Comparison of ENCODE assay signal across 22 cellular contexts in genomic region chr1:39679821-39680220, GRCh38.
DNase-seq lines count a peak whose midpoint lies in the region; ATAC-seq and TF ChIP-seq lines count a peak whose summit lies in the region.
"Had no signal": no experiment of that assay in that cellular context is flagged by ENCODE, and none has a peak within 500 bp of the region (broad histone marks: within the 10 kb centered on the region; RNA-seq: fewer than 3 reads in every experiment).

No MANE protein-coding gene starts in this region.

- H3K36me3 ChIP-seq in MM.1S (replicated peaks; ENCODE audit: insufficient read depth, low read length): no peaks in the 10 kb centered on the region
- H3K36me3 ChIP-seq: BLaER1 treated with 17β-estradiol and CSF1 and Interleukin-3, amounts not matched to agents 10 nM and 100 nM had no signal

- no peaks in the 10 kb centered on the region for H3K79me2 ChIP-seq in MM.1S (ENCODE audit: low read length)

- no peaks in the 10 kb centered on the region for H3K9me2 ChIP-seq in MM.1S (replicated peaks; ENCODE audit: insufficient read depth, low read length)

- no peak overlapping the region for H3K9ac ChIP-seq in MM.1S (ENCODE audit: low read length)
- H3K9ac ChIP-seq: BLaER1 treated with 17β-estradiol and CSF1 and Interleukin-3, amounts not matched to agents 10 nM and 100 nM had no signal

- ATAC-seq in GM18868 (IDR thresholded peaks at IDR 0.05; ENCODE audit: unreplicated experiment) (no peak), HG02588 (IDR thresholded peaks at IDR 0.05; ENCODE audit: unreplicated experiment) (no peak)

- H2AFZ ChIP-seq in MM.1S (ENCODE audit: low read length): 0 out of 2 replicates have a peak overlapping the region, but pooled peaks have one; percentile 32

- no peaks in the 10 kb centered on the region for H4K20me1 ChIP-seq in MM.1S (ENCODE audit: insufficient read depth, low read length)
- H4K20me1 ChIP-seq: BLaER1 treated with 17β-estradiol and CSF1 and Interleukin-3, amounts not matched to agents 10 nM and 100 nM had no signal

- TF ChIP-seq CTCF in MM.1S (IDR thresholded peaks at IDR 0.05; ENCODE audit: low read length) (no peak), epithelial cell of esophagus (IDR thresholded peaks at IDR 0.05; ENCODE audit: insufficient read depth, low read depth, low read length, missing control alignments) (no peak)

- H3K27ac ChIP-seq in MM.1S (ENCODE audit: low read length): peak overlapping the region; percentile 85; the same call in 1 of the 2 replicates
- H3K27ac ChIP-seq: A549; BLaER1 treated with 17β-estradiol and CSF1 and Interleukin-3, amounts not matched to agents 10 nM and 100 nM had no signal

- intact Hi-C loops in head of caudate nucleus (cut with DNase I): no loop called here

- H3K27me3 ChIP-seq in MM.1S (replicated peaks; ENCODE audit: insufficient read depth, low read length): no peaks in the 10 kb centered on the region
- H3K27me3 ChIP-seq: BLaER1 treated with 17β-estradiol and CSF1 and Interleukin-3, amounts not matched to agents 10 nM and 100 nM had no signal

- peaks cover 27% of the 10 kb centered on the region for H3K4me1 ChIP-seq in MM.1S (ENCODE audit: low read length)

- H3K4me3 ChIP-seq in MM.1S (ENCODE audit: low read length) (no peak overlapping the region), epithelial cell of esophagus (ENCODE audit: low read length) (no peak overlapping the region), skeletal muscle cell (ENCODE audit: low read depth, low read length) (no peak overlapping the region)
- H3K4me3 ChIP-seq: A549; BLaER1 treated with 17β-estradiol and CSF1 and Interleukin-3, amounts not matched to agents 10 nM and 100 nM had no signal

- no peak overlapping the region for H3K4me2 ChIP-seq in MM.1S (ENCODE audit: low read depth, low read length)
- H3K4me2 ChIP-seq: A549; BLaER1 treated with 17β-estradiol and CSF1 and Interleukin-3, amounts not matched to agents 10 nM and 100 nM had no signal

- no peaks in the 10 kb centered on the region for H3K9me3 ChIP-seq in MM.1S (replicated peaks; ENCODE audit: insufficient read depth, low read length)
- H3K9me3 ChIP-seq: A549; BLaER1 treated with 17β-estradiol and CSF1 and Interleukin-3, amounts not matched to agents 10 nM and 100 nM had no signal

- H3F3A ChIP-seq in MM.1S (ENCODE audit: insufficient read depth, low read length): peaks cover 23% of the 10 kb centered on the region

- DNase-seq in EL (peak; percentile 26), MM.1S (no peak), epithelial cell of esophagus (ENCODE audit: low read depth) (peak; percentile 43), skeletal muscle cell (ENCODE audit: low read depth) (peak; percentile 12), head of caudate nucleus (no peak)
- DNase-seq: AML-193, Calu3, GF-D8, H7, KBM-7, NCI-H1048, NCI-H1417, NCI-H1694, NCI-H2081, NCI-H2227 treated with DMSO at 0.1 percent for 48 hours, NCI-H510A, NCI-H69, SHP77 treated with DMSO at 0.1 percent for 48 hours had no signal

Comparison
In these comparisons a context has a peak if more than half of its experiments do, and no peak if none do; other contexts are left out.
1. DNase-seq: peak in EL (single experiment), epithelial cell of esophagus (single experiment) and skeletal muscle cell (single experiment); none in MM.1S (single experiment) and head of caudate nucleus (0 of 42).